ENCODE assay signal across 8 cellular contexts in genomic region chr1:50976111-50976889, GRCh38. TPM values are rescaled to one million over a fixed set of nuclear protein-coding genes. Genes with fewer than 3 reads are reported as not detected.
DNase-seq lines count a peak whose midpoint lies in the region; ATAC-seq, FAIRE-seq and TF ChIP-seq lines count a peak whose summit lies in the region.

No MANE protein-coding gene starts in this region.

- POLR2A ChIA-PET in CD4-positive, alpha-beta T cell (lab: Charles Lee): interaction anchor here (4.4 to 4.5 kb wide), 2 partner anchors 7 to 17 kb away, joined by 32 to 82 read pairs; partner anchors contain the start of genes CDKN2C and FAF1

- H3K27me3 ChIP-seq in CD4-positive, alpha-beta T cell (ENCODE audit: control insufficient read depth, insufficient read depth, low read length): peaks cover 10% of the 10 kb centered on the region
- H3K27me3 ChIP-seq in astrocyte (ENCODE audit: insufficient read depth, low read length): no peaks in the 10 kb centered on the region

- H3K27me3 Mint-ChIP-seq in CD4-positive, alpha-beta T cell: peaks cover 24% of the 10 kb centered on the region
- H3K27me3 Mint-ChIP-seq in astrocyte (ENCODE audit: low read depth, unreplicated experiment): peaks cover 65% of the 10 kb centered on the region

- peaks cover 29% of the 10 kb centered on the region for H3K4me1 Mint-ChIP-seq in CD4-positive, alpha-beta T cell (ENCODE audit: low read depth)
- no peaks in the 10 kb centered on the region for H3K4me1 Mint-ChIP-seq in astrocyte (ENCODE audit: low read depth, unreplicated experiment)

- no peak for TF ChIP-seq CTCF in CD4-positive, alpha-beta T cell (IDR thresholded peaks at IDR 0.05)
- TF ChIP-seq CTCF in astrocyte (IDR thresholded peaks at IDR 0.05; ENCODE audit: insufficient read depth, low read depth, low read length): no peak

- H3K36me3 Mint-ChIP-seq in CD4-positive, alpha-beta T cell (ENCODE audit: low read depth): peaks cover 4% of the 10 kb centered on the region
- H3K36me3 Mint-ChIP-seq in astrocyte (ENCODE audit: low read depth, unreplicated experiment): no peaks in the 10 kb centered on the region

- peak overlapping the region; percentile 67 for H3K4me3 ChIP-seq in astrocyte (ENCODE audit: insufficient read depth, low read depth, low read length)

- H2AFZ ChIP-seq in astrocyte (ENCODE audit: low read depth, low read length): peak overlapping the region; percentile 76

- no peak for FAIRE-seq in astrocyte (lab: Jason Lieb, UNC)

- H4K20me1 ChIP-seq in astrocyte (ENCODE audit: insufficient read depth, low read length): no peaks in the 10 kb centered on the region

- no peak overlapping the region for H3K27ac ChIP-seq in CD4-positive, alpha-beta T cell (ENCODE audit: low read depth, low read length)
- H3K27ac ChIP-seq in astrocyte (ENCODE audit: low read depth, low read length): peak overlapping the region; percentile 66

- H3K9ac ChIP-seq in astrocyte (ENCODE audit: low read length): peak overlapping the region; percentile 87

- H3K9me3 ChIP-seq in CD4-positive, alpha-beta T cell (ENCODE audit: control insufficient read depth, low read length): no peaks in the 10 kb centered on the region
- no peaks in the 10 kb centered on the region for H3K9me3 ChIP-seq in astrocyte (ENCODE audit: insufficient read depth, low read depth, low read length)

- intact Hi-C loops in CD4-positive, alpha-beta T cell (cut with DNase I, micrococcal nuclease): loop anchor here in 1 of 2 experiments (10.0 kb wide), 1 partner anchor 539 kb away; the partner anchor contains the start of gene EPS15

- H3K4me1 ChIP-seq in astrocyte (ENCODE audit: insufficient read depth, low read length): peaks cover 6% of the 10 kb centered on the region

- no peak overlapping the region for H3K27ac Mint-ChIP-seq in CD4-positive, alpha-beta T cell
- H3K27ac Mint-ChIP-seq in astrocyte (ENCODE audit: unreplicated experiment): no peak overlapping the region

- peak overlapping the region; percentile 93 for H3K4me2 ChIP-seq in astrocyte (ENCODE audit: low read length)

- no peaks in the 10 kb centered on the region for H3K9me3 Mint-ChIP-seq in CD4-positive, alpha-beta T cell
- H3K9me3 Mint-ChIP-seq in astrocyte (ENCODE audit: unreplicated experiment): no peaks in the 10 kb centered on the region

- peaks cover 13% of the 10 kb centered on the region for H3K79me2 ChIP-seq in astrocyte (ENCODE audit: insufficient read depth, low read length)

- H3K4me3 Mint-ChIP-seq in CD4-positive, alpha-beta T cell: peak overlapping the region; percentile 92
- peak overlapping the region; percentile 9 for H3K4me3 Mint-ChIP-seq in astrocyte (ENCODE audit: unreplicated experiment)

- CTCF ChIA-PET in CD4-positive, alpha-beta T cell (lab: Charles Lee): interaction anchor here (0.7 to 1.6 kb wide), 2 partner anchors 16 to 47 kb away, joined by 3 to 8 read pairs; partner anchors contain the start of gene FAF1

- no peak for ATAC-seq in CD4-positive, alpha-beta T cell (ENCODE audit: poor library complexity)
- ATAC-seq in GM21526 (IDR thresholded peaks at IDR 0.05; ENCODE audit: low FRiP score, unreplicated experiment): peak; percentile 4

- DNase-seq in CD4-positive, alpha-beta T cell: no peak
- DNase-seq in NCI-H2171 (lab: John Stamatoyannopoulos, UW): peak; percentile 31
- no peak for DNase-seq in astrocyte (ENCODE audit: low read depth)
- peak; percentile 43 for DNase-seq in medulla oblongata (ENCODE audit: extremely low spot score)
- DNase-seq in glomerular visceral epithelial cell (ENCODE audit: extremely low spot score): no peak
- DNase-seq in kidney glomerular epithelial cell (lab: John Stamatoyannopoulos, UW): no peak
- no peak for DNase-seq in activated CD4-positive, alpha-beta T cell treated with anti-CD3 and anti-CD28 coated beads, Interleukin-2, amount 50 U/mL, for 48 hours

- H3K36me3 ChIP-seq in astrocyte (ENCODE audit: insufficient read depth, low read length): no peaks in the 10 kb centered on the region

RNA-seq across cellular contexts. Expression of gene CDKN2C, which starts 6.3 kb away (rescaled TPM):
- total RNA-seq in CD4-positive, alpha-beta T cell: 1 to 10 TPM; 4.3 to 4.9 TPM
- total RNA-seq in astrocyte: 0.43 and 0.60 TPM in 2 replicates

RNA-seq across cellular contexts. Expression of gene FAF1, which starts 16.2 kb away (rescaled TPM):
- total RNA-seq in CD4-positive, alpha-beta T cell: 10 to 100 TPM; 43.5 to 44.0 TPM
- 34.1 and 35.4 TPM in 2 replicates for total RNA-seq in astrocyte

Comparison
In these comparisons a context has a peak if more than half of its experiments do, and no peak if none do; other contexts are left out.
1. DNase-seq: peak in NCI-H2171 (single experiment) and medulla oblongata (single experiment); none in CD4-positive, alpha-beta T cell (0 of 10), astrocyte (single experiment), glomerular visceral epithelial cell (single experiment), kidney glomerular epithelial cell (single experiment) and activated CD4-positive, alpha-beta T cell treated with anti-CD3 and anti-CD28 coated beads, Interleukin-2, amount 50 U/mL, for 48 hours (0 of 2).